8 cellular contexts compared by ENCODE assay signal in the genomic region with DNA sequence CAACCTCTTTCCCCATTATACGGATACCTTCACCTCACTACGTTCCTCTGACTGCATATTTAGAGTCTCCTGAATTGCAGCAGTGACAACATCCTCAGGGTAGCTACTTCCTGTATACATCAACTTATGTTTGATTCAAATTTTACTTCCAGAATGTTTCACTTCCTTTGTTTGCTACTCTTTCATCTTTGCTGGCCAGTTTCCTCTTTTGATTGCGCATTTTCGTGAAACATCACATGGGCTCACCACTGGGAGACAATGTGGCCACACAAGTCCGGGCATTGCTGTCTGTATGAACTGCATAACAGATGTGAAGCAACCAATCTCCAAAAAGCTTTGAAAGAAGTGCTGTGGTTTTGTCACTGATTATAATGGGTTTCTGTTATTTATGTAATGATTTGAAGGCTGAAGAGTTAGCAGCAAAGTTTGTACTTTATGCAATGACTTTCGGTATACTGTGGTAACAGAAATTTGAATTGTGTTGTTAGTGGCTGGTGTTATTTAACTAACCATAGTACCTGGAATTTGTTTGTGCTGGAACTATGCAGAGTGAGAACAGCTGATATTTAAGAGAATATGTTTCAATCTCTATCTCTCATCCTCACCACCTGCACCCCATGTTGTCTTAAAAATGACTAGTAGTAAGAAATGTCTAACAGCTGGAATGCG. TPM values are rescaled to one million over a fixed set of nuclear protein-coding genes. Genes with fewer than 3 reads are reported as not detected.
DNase-seq lines count a peak whose midpoint lies in the region; ATAC-seq and TF ChIP-seq lines count a peak whose summit lies in the region.

No MANE protein-coding gene starts in this region.

- peak; percentile 75 for ATAC-seq in HG03521 (IDR thresholded peaks at IDR 0.05; ENCODE audit: unreplicated experiment)
- ATAC-seq in gastrocnemius medialis, result no peak

- H3K36me3 ChIP-seq in GM06990 (ENCODE audit: control insufficient read depth, insufficient read depth, low read length) (no peaks in the 10 kb centered on the region), muscle layer of duodenum (ENCODE audit: control insufficient read depth in 1 of 2, insufficient read depth in 2 of 2, low read length in 2 of 2) (no peaks in the 10 kb centered on the region), gastrocnemius medialis (no peaks in the 10 kb centered on the region)

- in situ Hi-C loops in gastrocnemius medialis (cut with MboI; ENCODE audit: low sequenced_read_pairs in 4 of 4), result no loop called here

- H3K4me1 Mint-ChIP-seq in HFFc6 (ENCODE audit: low read depth), result no peaks in the 10 kb centered on the region

- peak; percentile 29 for DNase-seq in GM06990 (ENCODE audit: extremely low read depth, insufficient read length)
- DNase-seq in GM20000 (ENCODE audit: low spot score), result peak; percentile 51
- peak; percentile 68 for DNase-seq in amniotic epithelial cell (ENCODE audit: low read depth)
- DNase-seq in HFFc6, result no peak
- DNase-seq in T1000 (lab: John Stamatoyannopoulos, UW), result no peak
- no peak for DNase-seq in gastrocnemius medialis

- H3K9me3 Mint-ChIP-seq in HFFc6, result no peaks in the 10 kb centered on the region

- intact Hi-C loops in gastrocnemius medialis (cut with DNase I; ENCODE audit: low total_unique reads), result no loop called here

- peaks cover 13% of the 10 kb centered on the region; the same call in 1 of the 2 replicates for H3K27me3 Mint-ChIP-seq in HFFc6 (ENCODE audit: insufficient read depth)

- peak overlapping the region; percentile 39 for H3K27ac ChIP-seq in muscle layer of duodenum (ENCODE audit: low read length)
- no peak overlapping the region for H3K27ac ChIP-seq in gastrocnemius medialis

- no peak overlapping the region for H3K27ac Mint-ChIP-seq in HFFc6

- H3K4me3 Mint-ChIP-seq in HFFc6, result no peak overlapping the region

- H3K9me3 ChIP-seq in muscle layer of duodenum (ENCODE audit: control insufficient read depth in 1 of 2, low read length in 2 of 2), result no peaks in the 10 kb centered on the region
- H3K9me3 ChIP-seq in gastrocnemius medialis, result no peaks in the 10 kb centered on the region

- peak in 1 of 2 donors; percentile 8 for TF ChIP-seq POLR2A in gastrocnemius medialis (IDR thresholded peaks at IDR 0.05)

- TF ChIP-seq CTCF in GM06990 (IDR thresholded peaks at IDR 0.05; ENCODE audit: insufficient read depth, low read length, poor library complexity, severe bottlenecking) (no peak), GM20000 (IDR thresholded peaks at IDR 0.05; ENCODE audit: extremely low read depth, missing control alignments) (no peak), HFFc6 (IDR thresholded peaks at IDR 0.05) (no peak), gastrocnemius medialis (IDR thresholded peaks at IDR 0.05 in 4 of 5, conservative IDR thresholded peaks at IDR 0.05 in 1 of 5) (no peak)

- no peaks in the 10 kb centered on the region for H3K27me3 ChIP-seq in GM06990 (replicated peaks; ENCODE audit: control insufficient read depth, insufficient read depth, low read length)
- no peaks in the 10 kb centered on the region for H3K27me3 ChIP-seq in muscle layer of duodenum (ENCODE audit: low read depth, low read length)
- no peaks in the 10 kb centered on the region for H3K27me3 ChIP-seq in gastrocnemius medialis

- H3K36me3 Mint-ChIP-seq in HFFc6 (ENCODE audit: low read depth), result no peaks in the 10 kb centered on the region

- H3K4me1 ChIP-seq in muscle layer of duodenum (ENCODE audit: control insufficient read depth in 1 of 2, insufficient read depth in 2 of 2, low read length in 2 of 2) (no peaks in the 10 kb centered on the region), gastrocnemius medialis (no peaks in the 10 kb centered on the region)

- H3K4me3 ChIP-seq in GM06990 (replicated peaks; ENCODE audit: low read depth, low read length), result no peak overlapping the region
- peak overlapping the region in 1 of 2 donors; percentile 13 for H3K4me3 ChIP-seq in muscle layer of duodenum (ENCODE audit: low read depth in 1 of 2, low read length in 2 of 2)
- H3K4me3 ChIP-seq in gastrocnemius medialis, result no peak overlapping the region

RNA-seq across cellular contexts. Expression of a gene that starts 7.4 kb away (rescaled TPM):
- under 1 TPM in 4 of 6 experiments, not detected in 2; 0.30 to 0.43 (median 0.38) TPM for total RNA-seq in HFFc6 (2021; fragmentation: NEBNext Ultra II Directional; extraction: Animal tissue kit (Norgen Biotek cat#: 25700))
- total RNA-seq in gastrocnemius medialis, result 1 to 10 TPM in 2 of 4 donors, under 1 TPM in 1, not detected in 1; 0.73 to 1.7 (median 1.1) TPM

Comparison
In these comparisons a context has a peak if more than half of its experiments do, and no peak if none do; other contexts are left out.
1. DNase-seq: peak in GM06990 (single experiment), GM20000 (single experiment) and amniotic epithelial cell (single experiment); none in HFFc6 (single experiment), T1000 (single experiment) and gastrocnemius medialis (0 of 2).